In genomic region chr10:114851336-114851735, GRCh38 we compare ENCODE assay signal across 25 cellular contexts. TPM values are rescaled to one million over a fixed set of nuclear protein-coding genes. Genes with fewer than 3 reads are reported as not detected.
DNase-seq lines count a peak whose midpoint lies in the region; ATAC-seq and TF ChIP-seq lines count a peak whose summit lies in the region.
"Had no signal": no experiment of that assay in that cellular context is flagged by ENCODE, and none has a peak within 500 bp of the region (broad histone marks: within the 10 kb centered on the region; RNA-seq: fewer than 3 reads in every experiment).

No MANE protein-coding gene starts in this region.

- no peaks in the 10 kb centered on the region for H4K20me1 ChIP-seq in Loucy (ENCODE audit: insufficient read depth, low read length, poor library complexity, severe bottlenecking)
- H4K20me1 ChIP-seq: BLaER1 had no signal

- no peaks in the 10 kb centered on the region for H3K27me3 Mint-ChIP-seq in activated CD8-positive, alpha-beta memory T cell treated with anti-CD3 and anti-CD28 coated beads, Interleukin-2, amount 10 ng/mL, durations not matched to agents 7 days and 5 days
- no peaks in the 10 kb centered on the region for H3K27me3 Mint-ChIP-seq in progenitor cell of endocrine pancreas
- H3K27me3 Mint-ChIP-seq in glutamatergic neuron (ENCODE audit: unreplicated experiment): no peaks in the 10 kb centered on the region
- H3K27me3 Mint-ChIP-seq: CD4-positive, alpha-beta memory T cell; CD4-positive, CD25-positive, alpha-beta regulatory T cell; CD8-positive, alpha-beta memory T cell had no signal

- H3K27me3 ChIP-seq in Loucy (ENCODE audit: insufficient read depth, low read length, poor library complexity, severe bottlenecking): no peaks in the 10 kb centered on the region
- H3K27me3 ChIP-seq: BE2C, BLaER1 had no signal

- peak overlapping the region; percentile 27 for H3K27ac Mint-ChIP-seq in activated CD8-positive, alpha-beta memory T cell treated with anti-CD3 and anti-CD28 coated beads, Interleukin-2, amount 10 ng/mL, durations not matched to agents 7 days and 5 days
- peak overlapping the region; percentile 6 for H3K27ac Mint-ChIP-seq in progenitor cell of endocrine pancreas
- H3K27ac Mint-ChIP-seq in glutamatergic neuron (ENCODE audit: unreplicated experiment): no peak overlapping the region

- no peak overlapping the region for H2AFZ ChIP-seq in Loucy (ENCODE audit: low read length)

- CTCF ChIA-PET in activated CD8-positive, alpha-beta memory T cell treated with anti-CD3 and anti-CD28 coated beads, Interleukin-2, amount 10 ng/mL, durations not matched to agents 7 days and 5 days (lab: Charles Lee): interaction anchor here (1.5 kb wide), 1 partner anchor 25 kb away, joined by 4 read pairs; no protein-coding TSS in a partner anchor

- no peaks in the 10 kb centered on the region for H3K9me2 ChIP-seq in Loucy (replicated peaks; ENCODE audit: low read depth, low read length)

- peaks cover 7% of the 10 kb centered on the region for H3F3A ChIP-seq in Loucy (ENCODE audit: low read depth)

- H3K4me3 Mint-ChIP-seq in activated CD8-positive, alpha-beta memory T cell treated with anti-CD3 and anti-CD28 coated beads, Interleukin-2, amount 10 ng/mL, durations not matched to agents 7 days and 5 days: no peak overlapping the region
- H3K4me3 Mint-ChIP-seq in progenitor cell of endocrine pancreas (ENCODE audit: low read depth) (no peak overlapping the region), glutamatergic neuron (ENCODE audit: unreplicated experiment) (no peak overlapping the region)
- H3K4me3 Mint-ChIP-seq: CD14-positive monocyte; CD4-positive, alpha-beta memory T cell; CD4-positive, CD25-positive, alpha-beta regulatory T cell; CD8-positive, alpha-beta memory T cell had no signal

- H3K9me3 Mint-ChIP-seq in activated CD8-positive, alpha-beta memory T cell treated with anti-CD3 and anti-CD28 coated beads, Interleukin-2, amount 10 ng/mL, durations not matched to agents 7 days and 5 days (ENCODE audit: low read depth): no peaks in the 10 kb centered on the region
- H3K9me3 Mint-ChIP-seq in progenitor cell of endocrine pancreas (ENCODE audit: low read depth): no peaks in the 10 kb centered on the region
- no peaks in the 10 kb centered on the region for H3K9me3 Mint-ChIP-seq in glutamatergic neuron (ENCODE audit: unreplicated experiment)
- H3K9me3 Mint-ChIP-seq: CD4-positive, alpha-beta memory T cell; CD4-positive, CD25-positive, alpha-beta regulatory T cell; CD8-positive, alpha-beta memory T cell had no signal

- ATAC-seq in activated CD8-positive, alpha-beta memory T cell treated with anti-CD3 and anti-CD28 coated beads, Interleukin-2, amount 10 ng/mL, durations not matched to agents 7 days and 5 days: no peak
- peak; percentile 83 for ATAC-seq in left lobe of liver
- ATAC-seq: A549, GM12878 had no signal

- no peak overlapping the region for H3K9ac ChIP-seq in Loucy (ENCODE audit: low read depth, low read length, poor library complexity, severe bottlenecking)
- H3K9ac ChIP-seq: BLaER1 had no signal

- peaks cover 19% of the 10 kb centered on the region for H3K4me1 Mint-ChIP-seq in activated CD8-positive, alpha-beta memory T cell treated with anti-CD3 and anti-CD28 coated beads, Interleukin-2, amount 10 ng/mL, durations not matched to agents 7 days and 5 days
- H3K4me1 Mint-ChIP-seq in progenitor cell of endocrine pancreas (ENCODE audit: low read depth): no peaks in the 10 kb centered on the region
- H3K4me1 Mint-ChIP-seq in glutamatergic neuron (ENCODE audit: low read depth, unreplicated experiment): no peaks in the 10 kb centered on the region
- H3K4me1 Mint-ChIP-seq: CD14-positive monocyte had no signal

- no peaks in the 10 kb centered on the region for H3K79me2 ChIP-seq in Loucy (ENCODE audit: insufficient read depth, low read length)

- peak overlapping the region; percentile 17 for H3K4me2 ChIP-seq in Loucy (ENCODE audit: low read depth, low read length, poor library complexity, severe bottlenecking)
- H3K4me2 ChIP-seq: A549, BLaER1 had no signal

- H3K36me3 ChIP-seq in Loucy (ENCODE audit: insufficient read depth, low read length): peaks cover 84% of the 10 kb centered on the region

- peaks cover 20% of the 10 kb centered on the region for H3K4me1 ChIP-seq in Loucy (ENCODE audit: insufficient read depth, low read length, poor library complexity, severe bottlenecking)
- H3K4me1 ChIP-seq: BE2C, BLaER1 had no signal

- no peak overlapping the region for H3K4me3 ChIP-seq in Loucy (ENCODE audit: low read length, poor library complexity, severe bottlenecking)
- H3K4me3 ChIP-seq: A549, BLaER1, GM12878 had no signal

- peaks cover 67% of the 10 kb centered on the region for H3K36me3 Mint-ChIP-seq in activated CD8-positive, alpha-beta memory T cell treated with anti-CD3 and anti-CD28 coated beads, Interleukin-2, amount 10 ng/mL, durations not matched to agents 7 days and 5 days
- H3K36me3 Mint-ChIP-seq in progenitor cell of endocrine pancreas (ENCODE audit: insufficient read depth) (peaks cover 34% of the 10 kb centered on the region), glutamatergic neuron (ENCODE audit: unreplicated experiment) (peaks cover 11% of the 10 kb centered on the region)

- H3K9me3 ChIP-seq in Loucy (ENCODE audit: insufficient read depth, low read depth, low read length): no peaks in the 10 kb centered on the region
- H3K9me3 ChIP-seq: A549, BE2C, BLaER1 had no signal

- no peak for TF ChIP-seq CTCF in Loucy (conservative IDR thresholded peaks at IDR 0.05; ENCODE audit: low read length)
- no peak for TF ChIP-seq CTCF in progenitor cell of endocrine pancreas (IDR thresholded peaks at IDR 0.05; ENCODE audit: unreplicated experiment)
- no peak for TF ChIP-seq CTCF in glutamatergic neuron (IDR thresholded peaks at IDR 0.05; ENCODE audit: partially characterized antibody, unreplicated experiment)

- no peak for DNase-seq in activated CD8-positive, alpha-beta memory T cell treated with anti-CD3 and anti-CD28 coated beads, Interleukin-2, amount 10 ng/mL, durations not matched to agents 7 days and 5 days
- no peak for DNase-seq in activated CD8-positive, alpha-beta memory T cell treated with anti-CD3 and anti-CD28 coated beads, Interleukin-2, amount 50 U/mL, for 4 hours
- DNase-seq in left lobe of liver (ENCODE audit: low spot score) (no peak), progenitor cell of endocrine pancreas (ENCODE audit: low spot score, unreplicated experiment) (no peak), glutamatergic neuron (no peak), NCI-H2107 treated with DMSO at 0.1 percent for 48 hours (lab: John Stamatoyannopoulos, UW; ENCODE audit: unreplicated experiment) (no peak), cerebellar cortex (ENCODE audit: low spot score) (no peak)
- DNase-seq: BE2C; C1 segment of cervical spinal cord; CD4-positive, alpha-beta memory T cell; CD4-positive, CD25-positive, alpha-beta regulatory T cell; CD8-positive, alpha-beta memory T cell; COR-L47; DMS 273 treated with DMSO at 0.1 percent for 48 hours; DMS153; DMS53; DMS79; DND-41; EL; GDM1 had no signal

RNA-seq across cellular contexts. Expression of gene FHIP2A, which starts 29.8 kb away (rescaled TPM):
- 10 to 100 TPM; 33.5 to 35.7 TPM for total RNA-seq in activated CD8-positive, alpha-beta memory T cell treated with anti-CD3 and anti-CD28 coated beads, Interleukin-2, amount 10 ng/mL, durations not matched to agents 7 days and 5 days
- 23.4 TPM for total RNA-seq in left lobe of liver
- total RNA-seq in progenitor cell of endocrine pancreas: 22.7 and 22.9 TPM in 2 replicates
- total RNA-seq in glutamatergic neuron (ENCODE audit: unreplicated experiment): 31.7 TPM
